Comparison of ENCODE assay signal across 1 cellular context in genomic region chr12:95974358-95974757, GRCh38.
A peak's percentile ranks its signal among the peaks of the same experiment; 100 is the strongest.
TF ChIP-seq lines count a peak whose summit lies in the region.

No MANE protein-coding gene starts in this region.

TF ChIP-seq in HepG2, 621 proteins besides CTCF, POLR2A, EP300 and RAD21 (continued from another document and continues in another):
- peak; percentile 99 for TF ChIP-seq ZNF609 (CRISPR knock-in tag; IDR thresholded peaks at IDR 0.05; ENCODE audit: borderline replicate concordance)
- TF ChIP-seq ZNF747 (CRISPR knock-in tag; IDR thresholded peaks at IDR 0.05; ENCODE audit: borderline replicate concordance) = no peak
- TF ChIP-seq SKI (IDR thresholded peaks at IDR 0.05; ENCODE audit: partially characterized antibody) = peak; percentile 93
- TF ChIP-seq RBM39 (IDR thresholded peaks at IDR 0.05; ENCODE audit: low read depth, low read length, poor library complexity, severe bottlenecking) = no peak
- TF ChIP-seq BCL6 (CRISPR knock-in tag; IDR thresholded peaks at IDR 0.05) = peak; percentile 100
- no peak for TF ChIP-seq SP1 (IDR thresholded peaks at IDR 0.05)
- TF ChIP-seq SP1 (CRISPR knock-in tag; IDR thresholded peaks at IDR 0.05) = no peak
- TF ChIP-seq ATF3 (CRISPR knock-in tag; IDR thresholded peaks at IDR 0.05) = no peak
- TF ChIP-seq ZBTB26 (CRISPR knock-in tag; IDR thresholded peaks at IDR 0.05; ENCODE audit: borderline replicate concordance) = no peak
- TF ChIP-seq ARID4A (CRISPR knock-in tag; IDR thresholded peaks at IDR 0.05; ENCODE audit: borderline replicate concordance) = no peak; the same call in 1 of the 2 replicates
- TF ChIP-seq HINFP (CRISPR knock-in tag; IDR thresholded peaks at IDR 0.05; ENCODE audit: low read depth) = no peak
- no peak for TF ChIP-seq ISX (CRISPR knock-in tag; conservative IDR thresholded peaks at IDR 0.05)
- TF ChIP-seq SMYD3 (CRISPR knock-in tag; IDR thresholded peaks at IDR 0.05) = no peak
- TF ChIP-seq ZNF710 (CRISPR knock-in tag; IDR thresholded peaks at IDR 0.05; ENCODE audit: borderline replicate concordance) = no peak
- no peak for TF ChIP-seq ZNF766 (CRISPR knock-in tag; IDR thresholded peaks at IDR 0.05; ENCODE audit: borderline replicate concordance)
- TF ChIP-seq SMARCE1 (IDR thresholded peaks at IDR 0.05; ENCODE audit: borderline replicate concordance) = peak; percentile 58; the same call in 1 of the 2 replicates
- TF ChIP-seq TRIM22 (IDR thresholded peaks at IDR 0.05) = no peak
- TF ChIP-seq ZNF782 (CRISPR knock-in tag; IDR thresholded peaks at IDR 0.05; ENCODE audit: borderline replicate concordance) = no peak
- TF ChIP-seq CSRNP2 (CRISPR knock-in tag; conservative IDR thresholded peaks at IDR 0.05; ENCODE audit: low read depth) = no peak
- peak in 1 of 2 experiments; percentile 41; a peak in 1 of 4 replicates for TF ChIP-seq HMGXB4 (CRISPR knock-in tag; IDR thresholded peaks at IDR 0.05; ENCODE audit: borderline replicate concordance in 1 of 2, low read depth in 1 of 2)
- no peak for TF ChIP-seq E2F5 (CRISPR knock-in tag; conservative IDR thresholded peaks at IDR 0.05)
- TF ChIP-seq CEBPZ (IDR thresholded peaks at IDR 0.05; ENCODE audit: low read length) = no peak
- no peak for TF ChIP-seq ZFP82 (CRISPR knock-in tag; IDR thresholded peaks at IDR 0.05; ENCODE audit: borderline replicate concordance)
- no peak for TF ChIP-seq KMT2A (CRISPR knock-in tag; IDR thresholded peaks at IDR 0.05)
- no peak for TF ChIP-seq ZNF530 (CRISPR knock-in tag; IDR thresholded peaks at IDR 0.05; ENCODE audit: low read depth)
- no peak; the same call in 1 of the 2 replicates for TF ChIP-seq YEATS4 (CRISPR knock-in tag; IDR thresholded peaks at IDR 0.05; ENCODE audit: borderline replicate concordance)
- TF ChIP-seq ZNF644 (CRISPR knock-in tag; IDR thresholded peaks at IDR 0.05; ENCODE audit: low read depth) = no peak
- no peak for TF ChIP-seq ZNF841 (CRISPR knock-in tag; IDR thresholded peaks at IDR 0.05; ENCODE audit: borderline replicate concordance)
- no peak for TF ChIP-seq ZNF350 (CRISPR knock-in tag; IDR thresholded peaks at IDR 0.05; ENCODE audit: borderline replicate concordance, low read depth)
- TF ChIP-seq AKAP8 (CRISPR knock-in tag; IDR thresholded peaks at IDR 0.05) = no peak
- TF ChIP-seq ZNF616 (CRISPR knock-in tag; IDR thresholded peaks at IDR 0.05; ENCODE audit: low read depth) = no peak
